Comparison of ENCODE assay signal across 1 cellular context in genomic region chr15:64687167-64688085, GRCh38.
TF ChIP-seq lines count a peak whose summit lies in the region.

No MANE protein-coding gene starts in this region.

TF ChIP-seq in WTC11, 78 proteins besides CTCF, POLR2A, EP300 and RAD21 (continued from another document):
- TF ChIP-seq ATF2 (CRISPR knock-in tag; IDR thresholded peaks at IDR 0.05; ENCODE audit: borderline replicate concordance, low read depth), result no peak
TF ChIP-seq in WTC11: peak in this region for 0.
